In the genomic region with DNA sequence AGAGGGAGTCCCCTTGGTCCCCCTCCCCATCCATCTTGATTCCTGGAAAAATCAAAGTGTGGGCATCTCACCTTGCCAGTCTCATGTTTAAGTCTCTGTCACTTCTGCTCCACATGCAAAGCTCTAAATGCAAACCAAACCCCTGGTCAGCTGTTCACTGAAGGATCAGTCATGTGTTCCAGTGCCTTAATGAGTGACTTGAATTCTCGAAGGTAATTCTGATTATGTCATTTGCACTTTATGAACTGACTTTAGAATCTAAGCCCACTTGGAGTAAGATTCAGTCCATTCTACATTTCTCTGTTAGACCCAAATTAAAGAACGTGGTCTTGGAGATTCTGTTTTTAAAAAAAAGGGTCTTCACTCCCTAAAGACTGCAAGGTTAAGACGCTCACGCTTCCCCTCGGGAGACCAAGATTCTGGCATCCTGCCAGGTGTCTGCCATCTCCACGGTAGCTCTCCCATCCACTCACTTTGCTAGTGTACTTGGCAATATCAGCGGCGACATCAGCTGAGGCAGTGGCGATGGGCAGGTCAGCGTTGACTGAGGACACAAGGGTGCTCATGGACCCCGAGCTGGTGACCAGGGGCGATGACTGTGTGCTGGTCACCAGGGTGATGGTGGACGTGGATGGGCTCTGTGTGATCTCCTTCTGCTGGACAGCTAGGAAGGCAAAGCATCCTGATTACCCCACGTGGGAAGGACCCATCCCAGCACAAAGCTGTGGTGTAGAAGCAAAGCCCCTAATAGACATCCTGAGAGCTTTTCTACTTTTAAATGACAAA, we compare ENCODE assay signal across 1 cellular context.
TF ChIP-seq lines count a peak whose summit lies in the region.

No MANE protein-coding gene starts in this region.

TF ChIP-seq in IMR-90, 13 proteins besides CTCF, POLR2A, EP300 and RAD21:
- no peak for TF ChIP-seq SMC3 (IDR thresholded peaks at IDR 0.05; ENCODE audit: low read depth, low read length)
- TF ChIP-seq NFE2L2 (IDR thresholded peaks at IDR 0.05; ENCODE audit: low read depth, low read length), result no peak
- no peak for TF ChIP-seq MAFK (IDR thresholded peaks at IDR 0.05; ENCODE audit: low read depth, low read length)
- TF ChIP-seq, protein P1, sequence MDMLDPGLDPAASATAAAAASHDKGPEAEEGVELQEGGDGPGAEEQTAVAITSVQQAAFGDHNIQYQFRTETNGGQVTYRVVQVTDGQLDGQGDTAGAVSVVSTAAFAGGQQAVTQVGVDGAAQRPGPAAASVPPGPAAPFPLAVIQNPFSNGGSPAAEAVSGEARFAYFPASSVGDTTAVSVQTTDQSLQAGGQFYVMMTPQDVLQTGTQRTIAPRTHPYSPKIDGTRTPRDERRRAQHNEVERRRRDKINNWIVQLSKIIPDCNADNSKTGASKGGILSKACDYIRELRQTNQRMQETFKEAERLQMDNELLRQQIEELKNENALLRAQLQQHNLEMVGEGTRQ (IDR thresholded peaks at IDR 0.05; ENCODE audit: low read depth, low read length), result no peak
- TF ChIP-seq BHLHE40 (IDR thresholded peaks at IDR 0.05; ENCODE audit: low read depth, low read length), result no peak
- TF ChIP-seq MAZ (IDR thresholded peaks at IDR 0.05; ENCODE audit: borderline replicate concordance, low read depth, low read length), result no peak
- no peak for TF ChIP-seq FOS (IDR thresholded peaks at IDR 0.05; ENCODE audit: low read depth, low read length)
- no peak for TF ChIP-seq CEBPB (IDR thresholded peaks at IDR 0.05; ENCODE audit: low read depth, low read length)
- TF ChIP-seq, protein P2, sequence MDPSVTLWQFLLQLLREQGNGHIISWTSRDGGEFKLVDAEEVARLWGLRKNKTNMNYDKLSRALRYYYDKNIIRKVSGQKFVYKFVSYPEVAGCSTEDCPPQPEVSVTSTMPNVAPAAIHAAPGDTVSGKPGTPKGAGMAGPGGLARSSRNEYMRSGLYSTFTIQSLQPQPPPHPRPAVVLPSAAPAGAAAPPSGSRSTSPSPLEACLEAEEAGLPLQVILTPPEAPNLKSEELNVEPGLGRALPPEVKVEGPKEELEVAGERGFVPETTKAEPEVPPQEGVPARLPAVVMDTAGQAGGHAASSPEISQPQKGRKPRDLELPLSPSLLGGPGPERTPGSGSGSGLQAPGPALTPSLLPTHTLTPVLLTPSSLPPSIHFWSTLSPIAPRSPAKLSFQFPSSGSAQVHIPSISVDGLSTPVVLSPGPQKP (IDR thresholded peaks at IDR 0.05; ENCODE audit: borderline replicate concordance, low read depth, low read length), result no peak
- TF ChIP-seq RCOR1 (IDR thresholded peaks at IDR 0.05; ENCODE audit: insufficient replicate concordance, low read length), result no peak
- no peak for TF ChIP-seq CHD1 (IDR thresholded peaks at IDR 0.05; ENCODE audit: low read depth, low read length)
- no peak for TF ChIP-seq MXI1 (IDR thresholded peaks at IDR 0.05; ENCODE audit: borderline replicate concordance, low read depth, low read length)
- TF ChIP-seq RFX5 (IDR thresholded peaks at IDR 0.05; ENCODE audit: low read depth, low read length), result no peak
